ENCODE assay signal across 9 cellular contexts in the genomic region with DNA sequence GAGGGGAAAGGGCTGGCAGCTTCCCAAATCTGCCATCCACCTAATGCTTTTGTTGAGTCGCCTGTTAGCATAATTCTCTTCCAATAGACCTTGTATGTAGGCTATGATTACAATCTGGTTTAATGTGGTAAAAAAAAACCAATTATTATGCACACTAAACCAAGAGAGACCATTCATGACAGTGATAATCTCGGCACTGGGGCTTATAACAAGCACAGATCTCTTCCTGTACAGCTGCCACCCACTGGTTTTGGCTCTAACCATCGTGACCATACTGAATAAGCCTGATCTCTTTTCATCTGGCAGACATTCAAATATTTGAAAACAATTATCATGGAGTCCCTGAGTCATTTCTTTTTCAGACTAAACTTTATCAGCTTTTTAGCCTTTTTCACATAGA. TPM values are rescaled to one million over a fixed set of nuclear protein-coding genes. Genes with fewer than 3 reads are reported as not detected.
A peak's percentile ranks its signal among the peaks of the same experiment; 100 is the strongest.
DNase-seq lines count a peak whose midpoint lies in the region; FAIRE-seq and TF ChIP-seq lines count a peak whose summit lies in the region.
"Had no signal": no experiment of that assay in that cellular context is flagged by ENCODE, and none has a peak within 500 bp of the region (broad histone marks: within the 10 kb centered on the region; RNA-seq: fewer than 3 reads in every experiment).

No MANE protein-coding gene starts in this region.

- no peaks in the 10 kb centered on the region for H4K20me1 ChIP-seq in keratinocyte (ENCODE audit: control insufficient read depth, extremely low read depth, insufficient read depth, low read length)

- TF ChIP-seq CTCF in keratinocyte (optimal IDR thresholded peaks at IDR 0.05 in 1 of 3, IDR thresholded peaks at IDR 0.05 in 1 of 3, conservative IDR thresholded peaks at IDR 0.05 in 1 of 3; ENCODE audit: extremely low read depth in 1 of 3, insufficient read depth in 2 of 3, low read length in 3 of 3), result peak in 1 of 3 experiments; percentile 4

- H3K4me1 ChIP-seq in keratinocyte (ENCODE audit: control insufficient read depth, extremely low read depth, insufficient read depth, low read length) (peaks cover 14% of the 10 kb centered on the region), small intestine (ENCODE audit: control insufficient read depth in 2 of 2, insufficient read depth in 1 of 2, low read depth in 1 of 2, low read length in 1 of 2) (no peaks in the 10 kb centered on the region), neuronal stem cell (ENCODE audit: control insufficient read depth in 2 of 2, insufficient read depth in 1 of 2, low read depth in 1 of 2, low read length in 2 of 2) (no peaks in the 10 kb centered on the region)

- no peak overlapping the region for H3K23ac ChIP-seq in neuronal stem cell (ENCODE audit: low read depth, low read length, poor library complexity)

- H3K9me1 ChIP-seq in keratinocyte (ENCODE audit: control insufficient read depth, extremely low read depth, insufficient read depth, low read length), result no peaks in the 10 kb centered on the region

- peak overlapping the region; percentile 10; the same call in 1 of the 2 replicates for H3K4me3 ChIP-seq in SK-N-MC
- H3K4me3 ChIP-seq in keratinocyte (ENCODE audit: control insufficient read depth in 2 of 3, extremely low read depth in 1 of 3, insufficient read depth in 2 of 3, low read depth in 1 of 3, low read length in 3 of 3), result no peak overlapping the region
- H3K4me3 ChIP-seq in small intestine (ENCODE audit: low read depth in 1 of 2, low read length in 2 of 2), result no peak overlapping the region
- H3K4me3 ChIP-seq in neuronal stem cell (ENCODE audit: low read length in 2 of 2), result no peak overlapping the region

- H3K79me1 ChIP-seq in neuronal stem cell (ENCODE audit: low read depth, low read length), result no peaks in the 10 kb centered on the region

- H3K27me3 ChIP-seq in keratinocyte (ENCODE audit: control insufficient read depth, extremely low read depth, insufficient read depth, low read length) (no peaks in the 10 kb centered on the region), small intestine (ENCODE audit: control insufficient read depth in 2 of 2, insufficient read depth in 2 of 2, low read length in 2 of 2) (peaks cover 0 to 2% of the 10 kb centered on the region in 2 donors), neuronal stem cell (ENCODE audit: control insufficient read depth in 3 of 3, insufficient read depth in 3 of 3, low read depth in 1 of 3, low read length in 3 of 3) (peaks cover 0 to 5% (median 0%) of the 10 kb centered on the region in 3 experiments)

- no peak overlapping the region for H3K4ac ChIP-seq in neuronal stem cell (ENCODE audit: low read length)

- FAIRE-seq in keratinocyte (lab: Jason Lieb, UNC) (peak; percentile 88), small intestine (lab: Jason Lieb, UNC) (no peak)

- H3K36me3 ChIP-seq in SK-N-MC (ENCODE audit: insufficient read depth, low read length) (no peaks in the 10 kb centered on the region), keratinocyte (ENCODE audit: control insufficient read depth in 2 of 2, extremely low read depth in 1 of 2, insufficient read depth in 2 of 2, low read length in 2 of 2) (no peaks in the 10 kb centered on the region), small intestine (ENCODE audit: control insufficient read depth in 2 of 2, insufficient read depth in 2 of 2, low read length in 2 of 2) (no peaks in the 10 kb centered on the region), neuronal stem cell (replicated peaks in 1 of 2; ENCODE audit: control insufficient read depth in 2 of 2, insufficient read depth in 2 of 2, low read length in 2 of 2) (no peaks in the 10 kb centered on the region)

- no peak overlapping the region for H3K9ac ChIP-seq in SK-N-MC (ENCODE audit: insufficient read length)
- no peak overlapping the region for H3K9ac ChIP-seq in keratinocyte (ENCODE audit: control insufficient read depth, extremely low read depth, insufficient read depth, low read length)
- no peak overlapping the region for H3K9ac ChIP-seq in neuronal stem cell (ENCODE audit: low read depth, low read length, poor library complexity)

- no peak overlapping the region for H4K91ac ChIP-seq in neuronal stem cell (ENCODE audit: low read depth, low read length, poor library complexity)

- no peak overlapping the region for H3K18ac ChIP-seq in neuronal stem cell (ENCODE audit: low read length)

- no peak overlapping the region for H3K14ac ChIP-seq in neuronal stem cell (ENCODE audit: low read length)

- H4K8ac ChIP-seq in neuronal stem cell (ENCODE audit: low read depth, low read length), result no peak overlapping the region

- peak overlapping the region; percentile 16 for H3K4me2 ChIP-seq in keratinocyte (ENCODE audit: control insufficient read depth, extremely low read depth, insufficient read depth, low read depth, low read length)
- no peak overlapping the region for H3K4me2 ChIP-seq in neuronal stem cell (ENCODE audit: insufficient read depth, low read length, poor library complexity, severe bottlenecking)

- no peaks in the 10 kb centered on the region for H3K9me3 ChIP-seq in SK-N-MC (ENCODE audit: low read depth, low read length)
- H3K9me3 ChIP-seq in keratinocyte (ENCODE audit: control insufficient read depth, low read depth, low read length), result no peaks in the 10 kb centered on the region
- H3K9me3 ChIP-seq in small intestine (ENCODE audit: control insufficient read depth, low read depth), result no peaks in the 10 kb centered on the region
- no peaks in the 10 kb centered on the region for H3K9me3 ChIP-seq in neuronal stem cell (replicated peaks in 1 of 2; ENCODE audit: control insufficient read depth in 2 of 2, insufficient read depth in 1 of 2, low read depth in 1 of 2, low read length in 2 of 2)

- dilution Hi-C loops in keratinocyte (cut with MboI; ENCODE audit: extremely low pct_ligation_motif_present, low sequenced_read_pairs), result no loop called here

- 23 to 37% (median 32%) methylated on average over 3 of the region's 3 CpGs for WGBS in small intestine, 3 donors
- no CpG with 5 or more reads among the region's 3 CpGs for WGBS in neuronal stem cell (ENCODE audit: extremely low coverage in 2 of 2, insufficient read length in 2 of 2, insufficient replicate concordance in 1 of 2), 2 donors

- no peaks in the 10 kb centered on the region for H3K79me2 ChIP-seq in keratinocyte (ENCODE audit: control insufficient read depth, insufficient read depth, low read length)

- no peak overlapping the region for H2BK5ac ChIP-seq in neuronal stem cell (ENCODE audit: low read length)

- H2BK15ac ChIP-seq in neuronal stem cell (ENCODE audit: low read length), result no peak overlapping the region

- H3K27ac ChIP-seq in SK-N-MC, result peak overlapping the region; percentile 10; the same call in 1 of the 2 replicates
- H3K27ac ChIP-seq in keratinocyte (ENCODE audit: control insufficient read depth, insufficient read depth, low read length), result no peak overlapping the region
- no peak overlapping the region for H3K27ac ChIP-seq in small intestine (ENCODE audit: low read depth in 1 of 2, low read length in 1 of 2)
- H3K27ac ChIP-seq in neuronal stem cell (replicated peaks; ENCODE audit: low read length), result no peak overlapping the region

- H2AK5ac ChIP-seq in neuronal stem cell (ENCODE audit: low read depth, low read length), result no peak overlapping the region

- DNase-seq in DMS53 (lab: John Stamatoyannopoulos, UW) (peak; percentile 50), NCI-H146 (lab: John Stamatoyannopoulos, UW) (peak; percentile 94), SK-N-MC (ENCODE audit: low read depth, low spot score) (peak; percentile 90), keratinocyte (ENCODE audit: low read depth, low spot score) (no peak), small intestine (no peak), neuronal stem cell (ENCODE audit: low spot score) (no peak)
- no peak for DNase-seq in stimulated activated CD4-positive, alpha-beta T cell treated with anti-CD3 and anti-CD28 coated beads, Interleukin-1b, Interleukin-23, amount 100 ng/mL, for 48 hours
- no peak for DNase-seq in activated CD4-positive, alpha-beta T cell treated with anti-CD3 and anti-CD28 coated beads for 4 hours
- DNase-seq: posterior cingulate gyrus had no signal

- H2AFZ ChIP-seq in keratinocyte (ENCODE audit: control insufficient read depth, low read length), result peak overlapping the region; percentile 44
- H2AFZ ChIP-seq in neuronal stem cell (ENCODE audit: low read length), result no peak overlapping the region

- H2BK12ac ChIP-seq in neuronal stem cell (ENCODE audit: low read length), result no peak overlapping the region

- no peak overlapping the region for H2BK120ac ChIP-seq in neuronal stem cell (ENCODE audit: low read depth, low read length)

RNA-seq across cellular contexts. Expression of gene SYT14, which starts 12.0 kb away (rescaled TPM):
- polyA plus RNA-seq in keratinocyte (4.6 to 10.6 TPM (median 8.3 TPM) in 3 replicates), small intestine (under 1 TPM in 1 of 3 donors, not detected in 2; 0.13 TPM)
- polyA plus RNA-seq in keratinocyte (2011; ENCODE audit: low read depth), result 2.1 TPM
- polyA plus RNA-seq in keratinocyte (2011; cell fraction: cytosol; rRNA removed), result 3.3 and 7.0 TPM in 2 replicates
- 12.1 and 13.3 TPM in 2 replicates for polyA plus RNA-seq in keratinocyte (2011; cell fraction: nucleus; rRNA removed)
- 1.6 and 3.3 TPM in 2 replicates for polyA plus RNA-seq in keratinocyte (2012; ENCODE audit: low replicate concordance)
- 5.8 to 26.0 TPM (median 25.0 TPM) in 3 replicates for polyA minus RNA-seq in keratinocyte
- polyA minus RNA-seq in keratinocyte (2011; cell fraction: cytosol; rRNA and poly(A)+ RNA removed), result 14.2 TPM
- polyA minus RNA-seq in keratinocyte (2011; cell fraction: nucleus; rRNA and poly(A)+ RNA removed), result 25.2 and 59.9 TPM in 2 replicates
- 1.9 TPM for polyA plus RNA-seq in neuronal stem cell (2013, experiment 1 of 2)
- polyA plus RNA-seq in neuronal stem cell (2013, experiment 2 of 2), result 1.8 TPM

Comparison
In these comparisons a context has a peak if more than half of its experiments do, and no peak if none do; other contexts are left out.
1. DNase-seq: peak in DMS53 (single experiment), NCI-H146 (single experiment) and SK-N-MC (single experiment); none in keratinocyte (single experiment), small intestine (single experiment), stimulated activated CD4-positive, alpha-beta T cell treated with anti-CD3 and anti-CD28 coated beads, Interleukin-1b, Interleukin-23, amount 100 ng/mL, for 48 hours (single experiment), neuronal stem cell (single experiment) and activated CD4-positive, alpha-beta T cell treated with anti-CD3 and anti-CD28 coated beads for 4 hours (0 of 2).